13 cellular contexts compared by ENCODE assay signal in the genomic region with DNA sequence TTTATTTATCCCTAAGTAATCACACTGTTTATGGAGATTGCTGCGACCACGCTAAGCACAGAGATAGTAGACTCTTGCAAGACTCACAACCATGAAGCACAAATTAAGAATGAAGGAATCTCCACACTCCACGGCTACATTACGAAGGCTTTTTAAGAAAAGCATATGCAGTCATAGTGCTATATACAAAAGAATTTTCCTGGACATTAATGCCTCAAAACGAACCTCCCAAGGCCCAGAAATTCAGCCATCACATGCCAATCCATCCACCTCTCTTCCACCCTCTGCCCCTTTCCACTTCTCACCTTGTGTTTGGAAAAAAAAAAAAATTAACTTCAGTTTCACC.
A peak's percentile ranks its signal among the peaks of the same experiment; 100 is the strongest.
DNase-seq lines count a peak whose midpoint lies in the region; ATAC-seq, FAIRE-seq and TF ChIP-seq lines count a peak whose summit lies in the region.
"Had no signal": no experiment of that assay in that cellular context is flagged by ENCODE, and none has a peak within 500 bp of the region (broad histone marks: within the 10 kb centered on the region; RNA-seq: fewer than 3 reads in every experiment).

No MANE protein-coding gene starts in this region.

- H3K4me1 ChIP-seq in GM23248 (ENCODE audit: insufficient read depth) (peaks cover 60% of the 10 kb centered on the region), mammary epithelial cell (ENCODE audit: insufficient read depth, low read length) (peaks cover 14% of the 10 kb centered on the region), left lung (peaks cover 3 to 25% of the 10 kb centered on the region in 2 donors), skeletal muscle satellite cell (ENCODE audit: control insufficient read depth, insufficient read depth, low read length) (peaks cover 66% of the 10 kb centered on the region)

- BruUV-seq in mammary epithelial cell (replicated peaks; lab: Mats Ljungman, UMichigan) = no TSS peak

- H3K9ac ChIP-seq in GM23248 = peak overlapping the region; percentile 80
- no peak overlapping the region for H3K9ac ChIP-seq in mammary epithelial cell (ENCODE audit: insufficient read depth, low read length)
- peak overlapping the region; percentile 73 for H3K9ac ChIP-seq in skeletal muscle satellite cell (ENCODE audit: low read depth, low read length)

- H4K20me1 ChIP-seq in GM23248 (ENCODE audit: insufficient read depth) (no peaks in the 10 kb centered on the region), mammary epithelial cell (ENCODE audit: insufficient read depth, low read length) (no peaks in the 10 kb centered on the region)

- no peaks in the 10 kb centered on the region for H3K27me3 ChIP-seq in GM23248 (replicated peaks; ENCODE audit: insufficient read depth)
- no peaks in the 10 kb centered on the region for H3K27me3 ChIP-seq in mammary epithelial cell (ENCODE audit: insufficient read depth, low read length)
- H3K27me3 ChIP-seq in left lung = no peaks in the 10 kb centered on the region
- H3K27me3 ChIP-seq in skeletal muscle satellite cell (ENCODE audit: control insufficient read depth, insufficient read depth, low read length) = no peaks in the 10 kb centered on the region
- H3K27me3 ChIP-seq: foreskin keratinocyte had no signal

- peaks cover 79% of the 10 kb centered on the region for H3K79me2 ChIP-seq in GM23248 (ENCODE audit: insufficient read depth)
- H3K79me2 ChIP-seq in mammary epithelial cell (ENCODE audit: insufficient read depth, low read length) = no peaks in the 10 kb centered on the region

- peak; percentile 53 for DNase-seq in GM23248
- no peak for DNase-seq in mammary epithelial cell
- no peak for DNase-seq in left lung
- DNase-seq in D721Med (ENCODE audit: insufficient read length, low spot score) = no peak
- DNase-seq in superior temporal gyrus (ENCODE audit: extremely low spot score) = no peak
- DNase-seq in mesenteric fat pad (ENCODE audit: low spot score) = no peak
- DNase-seq: activated naive CD4-positive, alpha-beta T cell treated with Interleukin-2 at 50 U/mL for 16 hours; CD8-positive, alpha-beta memory T cell; foreskin keratinocyte; natural killer cell; NCI-H1436 had no signal

- H3K9me2 ChIP-seq in GM23248 (ENCODE audit: insufficient read depth) = no peaks in the 10 kb centered on the region

- intact Hi-C loops in mammary epithelial cell (cut with micrococcal nuclease) (no loop called here), left lung (cut with DNase I) (loop anchor here in 1 of 2 donors (5.0 kb wide), 1 partner anchor 181 kb away; no protein-coding TSS in a partner anchor)

- H3K36me3 ChIP-seq in GM23248 (ENCODE audit: low read depth) = no peaks in the 10 kb centered on the region
- no peaks in the 10 kb centered on the region for H3K36me3 ChIP-seq in mammary epithelial cell (ENCODE audit: insufficient read depth, low read length)
- H3K36me3 ChIP-seq in left lung = no peaks in the 10 kb centered on the region
- H3K36me3 ChIP-seq in skeletal muscle satellite cell (ENCODE audit: insufficient read depth, low read length) = no peaks in the 10 kb centered on the region

- 1% methylated on average over 5 of the region's 5 CpGs for WGBS in GM23248 (ENCODE audit: low coverage in 1 of 2, low lambda C conversion rate in 2 of 2, missing lambda C conversion rate in 2 of 2), 2 experiments
- WGBS in mammary epithelial cell (ENCODE audit: low coverage, missing lambda C conversion rate) = 83% methylated on average over 5 of the region's 5 CpGs

- H2AFZ ChIP-seq in GM23248 (peak overlapping the region; percentile 74), mammary epithelial cell (ENCODE audit: low read depth, low read length) (peak overlapping the region; percentile 43)

- CTCF ChIA-PET in mammary epithelial cell (lab: Charles Lee; ENCODE audit: low non-redundant PET) = no interaction called here

- H3K4me2 ChIP-seq in GM23248 (ENCODE audit: unreplicated experiment) (peak overlapping the region; percentile 98), mammary epithelial cell (ENCODE audit: insufficient read depth, low read depth, low read length) (no peak overlapping the region), skeletal muscle satellite cell (ENCODE audit: low read length) (peak overlapping the region; percentile 89)

- in situ Hi-C loops in GM23248 (cut with MboI) (loop anchor here (25.0 kb wide), 1 partner anchor 1161 kb away; no protein-coding TSS in a partner anchor), mammary epithelial cell (cut with MboI; ENCODE audit: low sequenced_read_pairs in 2 of 2) (loop anchor here in 1 of 2 donors (25.0 kb wide), 1 partner anchor 386 kb away; no protein-coding TSS in a partner anchor)

- H3K27ac ChIP-seq in GM23248 = peak overlapping the region; percentile 88
- H3K27ac ChIP-seq in mammary epithelial cell (ENCODE audit: insufficient read depth, low read depth, low read length) = no peak overlapping the region
- peak overlapping the region; percentile 58 to 82 for H3K27ac ChIP-seq in left lung
- H3K27ac ChIP-seq: foreskin keratinocyte had no signal

- no peaks in the 10 kb centered on the region for H3K9me3 ChIP-seq in GM23248 (ENCODE audit: low read depth)
- no peaks in the 10 kb centered on the region for H3K9me3 ChIP-seq in mammary epithelial cell (replicated peaks; ENCODE audit: insufficient read depth, low read length)
- H3K9me3 ChIP-seq in left lung = no peaks in the 10 kb centered on the region
- H3K9me3 ChIP-seq in skeletal muscle satellite cell (replicated peaks; ENCODE audit: low read length) = no peaks in the 10 kb centered on the region

- H3K4me3 ChIP-seq in GM23248 (peak overlapping the region; percentile 79), mammary epithelial cell (replicated peaks in 1 of 3; ENCODE audit: insufficient read depth in 1 of 3, low read depth in 2 of 3, low read length in 3 of 3) (no peak overlapping the region), left lung (peak overlapping the region; percentile 5 to 25), skeletal muscle satellite cell (ENCODE audit: low read length) (peak overlapping the region; percentile 68)

- TF ChIP-seq CTCF in mammary epithelial cell (conservative IDR thresholded peaks at IDR 0.05 in 1 of 2, IDR thresholded peaks at IDR 0.05 in 1 of 2; ENCODE audit: extremely low read depth in 1 of 2, insufficient read depth in 1 of 2, low read depth in 1 of 2, low read length in 2 of 2) (no peak), left lung (IDR thresholded peaks at IDR 0.05) (no peak), D721Med (IDR thresholded peaks at IDR 0.05; ENCODE audit: insufficient read depth, missing control alignments) (no peak)

- dilution Hi-C loops in mammary epithelial cell (cut with HindIII; ENCODE audit: low sequenced_read_pairs) = no loop called here

- peaks cover 59% of the 10 kb centered on the region for H3F3A ChIP-seq in GM23248 (ENCODE audit: insufficient read depth)

- no peak for ATAC-seq in left lung
- ATAC-seq in GM19023 (IDR thresholded peaks at IDR 0.05; ENCODE audit: unreplicated experiment) = no peak
- ATAC-seq: foreskin keratinocyte, natural killer cell had no signal

- FAIRE-seq in D721Med (lab: Jason Lieb, UNC) = no peak

Comparison
In these comparisons a context has a peak if more than half of its experiments do, and no peak if none do; other contexts are left out.
1. H3K4me3 ChIP-seq: peak in GM23248 (single experiment), left lung (2 of 2) and skeletal muscle satellite cell (single experiment); none in mammary epithelial cell (0 of 3).